In the genomic region with DNA sequence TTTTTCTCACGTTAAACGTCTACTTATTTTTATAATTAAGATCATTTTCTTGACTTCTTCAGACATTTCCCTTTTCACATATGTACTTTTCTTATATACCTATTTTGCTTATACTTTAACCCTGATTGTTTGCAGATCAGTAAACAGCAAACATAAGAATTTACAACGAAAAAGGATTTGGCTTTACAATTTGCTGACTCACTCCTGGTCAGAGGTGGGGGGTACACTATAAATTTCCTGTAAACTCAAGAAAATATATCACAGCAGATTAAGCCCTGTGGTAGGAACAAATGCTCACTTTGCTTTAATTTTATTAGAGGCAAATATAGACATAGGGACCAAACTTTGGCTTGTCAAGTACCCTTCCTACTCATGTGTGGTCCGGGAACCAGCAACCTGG, we compare ENCODE assay signal across 16 cellular contexts.
"Had no signal": no experiment of that assay in that cellular context is flagged by ENCODE, and none has a peak within 500 bp of the region (broad histone marks: within the 10 kb centered on the region; RNA-seq: fewer than 3 reads in every experiment).

No MANE protein-coding gene starts in this region.

- ATAC-seq: activated CD8-positive, alpha-beta memory T cell treated with anti-CD3 and anti-CD28 coated beads, Interleukin-2, amount 10 ng/mL, durations not matched to agents 7 days and 5 days; esophagus mucosa; gastroesophageal sphincter; lower lobe of right lung; stimulated activated naive CD8-positive, alpha-beta T cell treated with anti-CD3 and anti-CD28 coated beads, Interleukin-15, amount 100 ng/mL, for 72 hours had no signal

- H3K27me3 ChIP-seq: gastroesophageal sphincter, vagina had no signal

- H3K9me3 Mint-ChIP-seq: activated CD4-positive, alpha-beta memory T cell treated with anti-CD3 and anti-CD28 coated beads, Interleukin-2, amount 10 ng/mL, durations not matched to agents 7 days and 5 days; nephron; stimulated activated naive CD8-positive, alpha-beta T cell treated with anti-CD3 and anti-CD28 coated beads, Interleukin-15, amount 100 ng/mL, for 72 hours had no signal

- H3K9ac ChIP-seq: parathyroid adenoma had no signal

- H3K4me1 ChIP-seq: gastroesophageal sphincter, lower lobe of right lung, parathyroid adenoma had no signal

- H3K27ac ChIP-seq: gastroesophageal sphincter, lower lobe of right lung, parathyroid adenoma, vagina had no signal

- H2AFZ ChIP-seq: parathyroid adenoma had no signal

- H3K79me2 ChIP-seq: parathyroid adenoma had no signal

- DNase-seq: activated CD4-positive, alpha-beta memory T cell treated with anti-CD3 and anti-CD28 coated beads, Interleukin-2, amount 10 ng/mL, durations not matched to agents 7 days and 5 days; activated CD4-positive, alpha-beta T cell treated with anti-CD3 and anti-CD28 coated beads for 48 hours; activated CD4-positive, CD25-positive, alpha-beta regulatory T cell; activated CD8-positive, alpha-beta memory T cell treated with anti-CD3 and anti-CD28 coated beads, Interleukin-2, amount 10 ng/mL, durations not matched to agents 7 days and 5 days; effector CD8-positive, alpha-beta T cell; left colon; lower lobe of right lung; stimulated activated CD4-positive, alpha-beta T cell treated with anti-CD3 and anti-CD28 coated beads, Interleukin-2, amount 100 ng/mL, for 24 hours; stimulated activated naive CD8-positive, alpha-beta T cell treated with anti-CD3 and anti-CD28 coated beads, Interleukin-15, amount 100 ng/mL, for 72 hours had no signal

- H3K9me3 ChIP-seq: gastroesophageal sphincter, lower lobe of right lung, vagina had no signal

- H3K27me3 Mint-ChIP-seq: activated CD4-positive, alpha-beta memory T cell treated with anti-CD3 and anti-CD28 coated beads, Interleukin-2, amount 10 ng/mL, durations not matched to agents 7 days and 5 days; activated CD8-positive, alpha-beta memory T cell treated with anti-CD3 and anti-CD28 coated beads, Interleukin-2, amount 10 ng/mL, durations not matched to agents 7 days and 5 days; activated naive CD8-positive, alpha-beta T cell; stimulated activated naive CD8-positive, alpha-beta T cell treated with anti-CD3 and anti-CD28 coated beads, Interleukin-15, amount 100 ng/mL, for 72 hours had no signal

- H3K27ac Mint-ChIP-seq: activated CD4-positive, alpha-beta memory T cell treated with anti-CD3 and anti-CD28 coated beads, Interleukin-2, amount 10 ng/mL, durations not matched to agents 7 days and 5 days; activated CD8-positive, alpha-beta memory T cell treated with anti-CD3 and anti-CD28 coated beads, Interleukin-2, amount 10 ng/mL, durations not matched to agents 7 days and 5 days; stimulated activated naive CD8-positive, alpha-beta T cell treated with anti-CD3 and anti-CD28 coated beads, Interleukin-15, amount 100 ng/mL, for 72 hours; T-helper 2 cell treated with Interferon-gamma antibody and Interleukin-4, amounts not matched to agents 5 μg/mL and 100 μg/mL, for 36 hours had no signal

- H3K4me3 Mint-ChIP-seq: activated CD4-positive, alpha-beta memory T cell treated with anti-CD3 and anti-CD28 coated beads, Interleukin-2, amount 10 ng/mL, durations not matched to agents 7 days and 5 days; activated CD8-positive, alpha-beta memory T cell treated with anti-CD3 and anti-CD28 coated beads, Interleukin-2, amount 10 ng/mL, durations not matched to agents 7 days and 5 days; activated naive CD8-positive, alpha-beta T cell; nephron; stimulated activated naive CD8-positive, alpha-beta T cell treated with anti-CD3 and anti-CD28 coated beads, Interleukin-15, amount 100 ng/mL, for 72 hours; T-helper 2 cell treated with Interferon-gamma antibody and Interleukin-4, amounts not matched to agents 5 μg/mL and 100 μg/mL, for 36 hours had no signal
